In genomic region chr3:189772584-189772983, GRCh38 we compare ENCODE assay signal across 1 cellular context.
TF ChIP-seq lines count a peak whose summit lies in the region.

No MANE protein-coding gene starts in this region.

TF ChIP-seq in HEK293, 187 proteins besides CTCF, POLR2A, EP300 and RAD21 (continued from another document):
- TF ChIP-seq ZNF148 (tag by site-specific recombination; IDR thresholded peaks at IDR 0.05; ENCODE audit: borderline replicate concordance): no peak
